Comparison of ENCODE assay signal across 24 cellular contexts in the genomic region with DNA sequence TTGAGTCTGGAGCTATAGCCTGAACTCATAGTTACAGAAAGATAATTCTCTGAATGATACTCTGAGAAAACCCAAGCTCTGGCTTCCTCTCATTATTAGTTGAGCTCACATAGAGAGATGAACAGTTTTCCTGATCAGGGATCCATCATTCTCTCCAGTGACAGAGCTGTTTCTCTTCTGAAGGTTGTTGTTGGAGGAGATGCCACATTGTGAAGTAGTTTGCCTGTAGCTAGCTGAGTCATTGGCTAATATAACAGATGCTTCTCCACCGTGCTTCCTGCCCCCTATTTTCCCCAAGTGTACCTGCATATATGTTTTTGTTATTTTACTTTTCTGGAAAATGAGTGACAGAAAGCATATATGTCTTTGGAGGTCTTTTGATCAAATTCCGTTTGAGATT.
DNase-seq lines count a peak whose midpoint lies in the region; ATAC-seq and TF ChIP-seq lines count a peak whose summit lies in the region.
"Had no signal": no experiment of that assay in that cellular context is flagged by ENCODE, and none has a peak within 500 bp of the region (broad histone marks: within the 10 kb centered on the region; RNA-seq: fewer than 3 reads in every experiment).

No MANE protein-coding gene starts in this region.

- no peak overlapping the region for H3K27ac ChIP-seq in heart left ventricle
- H3K27ac ChIP-seq: upper lobe of right lung, VCaP had no signal

- peak overlapping the region in 3 of 5 experiments; percentile 7 to 21 (median 9) for H3K27ac Mint-ChIP-seq in brain
- no peak overlapping the region for H3K27ac Mint-ChIP-seq in T-helper 17 cell
- H3K27ac Mint-ChIP-seq: activated CD4-positive, alpha-beta T cell treated with anti-CD3 and anti-CD28 coated beads, Interleukin-2, amount 10 ng/mL, durations not matched to agents 24 days and 14 days; activated naive CD4-positive, alpha-beta T cell treated with anti-CD3 and anti-CD28 coated beads, Interleukin-2, amount 10 ng/mL, durations not matched to agents 7 days and 5 days; CD14-positive monocyte; T-helper 2 cell treated with Interferon-gamma antibody and Interleukin-4, amounts not matched to agents 5 μg/mL and 100 μg/mL, for 36 hours had no signal

- H3K4me1 Mint-ChIP-seq in brain (peaks cover 38% of the 10 kb centered on the region), T-helper 17 cell (no peaks in the 10 kb centered on the region)
- H3K4me1 Mint-ChIP-seq: activated CD4-positive, alpha-beta T cell treated with anti-CD3 and anti-CD28 coated beads, Interleukin-2, amount 10 ng/mL, durations not matched to agents 24 days and 14 days; activated naive CD4-positive, alpha-beta T cell treated with anti-CD3 and anti-CD28 coated beads, Interleukin-2, amount 10 ng/mL, durations not matched to agents 7 days and 5 days; CD14-positive monocyte had no signal

- no peaks in the 10 kb centered on the region for H3K27me3 ChIP-seq in heart left ventricle
- H3K27me3 ChIP-seq: upper lobe of right lung had no signal

- H3K36me3 Mint-ChIP-seq in brain: no peaks in the 10 kb centered on the region
- no peaks in the 10 kb centered on the region for H3K36me3 Mint-ChIP-seq in T-helper 17 cell (ENCODE audit: low read depth)
- H3K36me3 Mint-ChIP-seq: activated naive CD4-positive, alpha-beta T cell treated with anti-CD3 and anti-CD28 coated beads, Interleukin-2, amount 10 ng/mL, durations not matched to agents 7 days and 5 days; CD14-positive monocyte had no signal

- TF ChIP-seq CTCF in brain (conservative IDR thresholded peaks at IDR 0.05) (no peak), heart left ventricle (IDR thresholded peaks at IDR 0.05) (no peak)

- H3K36me3 ChIP-seq in heart left ventricle: no peaks in the 10 kb centered on the region
- H3K36me3 ChIP-seq: upper lobe of right lung had no signal

- H3K9me3 ChIP-seq in T-helper 17 cell (ENCODE audit: control insufficient read depth, low read length, poor library complexity, severe bottlenecking) (no peaks in the 10 kb centered on the region), heart left ventricle (no peaks in the 10 kb centered on the region)
- H3K9me3 ChIP-seq: upper lobe of right lung had no signal

- no peak for ATAC-seq in GM19397 (IDR thresholded peaks at IDR 0.05; ENCODE audit: unreplicated experiment)
- ATAC-seq in HG03280 (IDR thresholded peaks at IDR 0.05; ENCODE audit: unreplicated experiment): no peak
- no peak for ATAC-seq in T-helper 17 cell
- no peak for ATAC-seq in heart left ventricle
- ATAC-seq: activated T-cell treated with anti-CD3 and anti-CD28 coated beads, Interleukin-2, amount 50 U/mL, for 4 hours; left colon; upper lobe of right lung had no signal

- 65 to 82% (median 75%) methylated on average over 2 of the region's 2 CpGs for WGBS in heart left ventricle, 4 donors

- no peak overlapping the region for H3K4me3 ChIP-seq in heart left ventricle
- H3K4me3 ChIP-seq: smooth muscle cell, upper lobe of right lung had no signal

- intact Hi-C loops in heart left ventricle (cut with DNase I): no loop called here

- peak; percentile 11 for DNase-seq in H4 (ENCODE audit: low spot score)
- peak; percentile 13 for DNase-seq in NCI-H510A (lab: John Stamatoyannopoulos, UW)
- peak; percentile 33 for DNase-seq in renal cortical epithelial cell (ENCODE audit: low read depth)
- no peak for DNase-seq in T-helper 17 cell
- DNase-seq in heart left ventricle: no peak
- DNase-seq: activated CD4-positive, alpha-beta T cell treated with anti-CD3 and anti-CD28 coated beads, Interleukin-2, amount 10 ng/mL, durations not matched to agents 24 days and 14 days; activated naive CD4-positive, alpha-beta T cell treated with anti-CD3 and anti-CD28 coated beads, Interleukin-2, amount 10 ng/mL, durations not matched to agents 7 days and 5 days; activated T-cell treated with anti-CD3 and anti-CD28 coated beads, Interleukin-2, amount 50 U/mL, for 4 hours; amniotic stem cell; central memory CD4-positive, alpha-beta T cell; GDM1; KG1; left colon; mesendoderm; NCI-H1694; NCI-H69; upper lobe of right lung had no signal

- H3K27me3 Mint-ChIP-seq in brain (no peaks in the 10 kb centered on the region), T-helper 17 cell (peaks cover 22% of the 10 kb centered on the region)
- H3K27me3 Mint-ChIP-seq: activated naive CD4-positive, alpha-beta T cell treated with anti-CD3 and anti-CD28 coated beads, Interleukin-2, amount 10 ng/mL, durations not matched to agents 7 days and 5 days had no signal

- peaks cover 0 to 7% (median 0%) of the 10 kb centered on the region in 12 donors for H3K4me1 ChIP-seq in heart left ventricle
- H3K4me1 ChIP-seq: upper lobe of right lung had no signal

- TF ChIP-seq POLR2A in heart left ventricle (IDR thresholded peaks at IDR 0.05): no peak

- no peaks in the 10 kb centered on the region for H3K9me3 Mint-ChIP-seq in brain
- H3K9me3 Mint-ChIP-seq: activated CD4-positive, alpha-beta T cell treated with anti-CD3 and anti-CD28 coated beads, Interleukin-2, amount 10 ng/mL, durations not matched to agents 24 days and 14 days; activated naive CD4-positive, alpha-beta T cell treated with anti-CD3 and anti-CD28 coated beads, Interleukin-2, amount 10 ng/mL, durations not matched to agents 7 days and 5 days; activated T-cell treated with anti-CD3 and anti-CD28 coated beads, Interleukin-2, amount 50 U/mL, for 4 hours; T-helper 2 cell treated with Interferon-gamma antibody and Interleukin-4, amounts not matched to agents 5 μg/mL and 100 μg/mL, for 36 hours had no signal

- H3K4me3 Mint-ChIP-seq in brain: no peak overlapping the region
- no peak overlapping the region for H3K4me3 Mint-ChIP-seq in T-helper 17 cell
- H3K4me3 Mint-ChIP-seq: activated CD4-positive, alpha-beta T cell treated with anti-CD3 and anti-CD28 coated beads, Interleukin-2, amount 10 ng/mL, durations not matched to agents 24 days and 14 days; activated naive CD4-positive, alpha-beta T cell treated with anti-CD3 and anti-CD28 coated beads, Interleukin-2, amount 10 ng/mL, durations not matched to agents 7 days and 5 days; activated T-cell treated with anti-CD3 and anti-CD28 coated beads, Interleukin-2, amount 50 U/mL, for 4 hours; CD14-positive monocyte; T-helper 2 cell treated with Interferon-gamma antibody and Interleukin-4, amounts not matched to agents 5 μg/mL and 100 μg/mL, for 36 hours had no signal

Comparison
In these comparisons a context has a peak if more than half of its experiments do, and no peak if none do; other contexts are left out.
1. DNase-seq: peak in H4 (single experiment), NCI-H510A (single experiment) and renal cortical epithelial cell (single experiment); none in T-helper 17 cell (0 of 3) and heart left ventricle (0 of 5).